Comparison of ENCODE assay signal across 1 cellular context in genomic region chr2:219494952-219495530, GRCh38.
TF ChIP-seq lines count a peak whose summit lies in the region.

No MANE protein-coding gene starts in this region.

TF ChIP-seq in A549, 52 proteins besides CTCF, POLR2A, EP300 and RAD21 (continued from another document):
- TF ChIP-seq, protein P1, sequence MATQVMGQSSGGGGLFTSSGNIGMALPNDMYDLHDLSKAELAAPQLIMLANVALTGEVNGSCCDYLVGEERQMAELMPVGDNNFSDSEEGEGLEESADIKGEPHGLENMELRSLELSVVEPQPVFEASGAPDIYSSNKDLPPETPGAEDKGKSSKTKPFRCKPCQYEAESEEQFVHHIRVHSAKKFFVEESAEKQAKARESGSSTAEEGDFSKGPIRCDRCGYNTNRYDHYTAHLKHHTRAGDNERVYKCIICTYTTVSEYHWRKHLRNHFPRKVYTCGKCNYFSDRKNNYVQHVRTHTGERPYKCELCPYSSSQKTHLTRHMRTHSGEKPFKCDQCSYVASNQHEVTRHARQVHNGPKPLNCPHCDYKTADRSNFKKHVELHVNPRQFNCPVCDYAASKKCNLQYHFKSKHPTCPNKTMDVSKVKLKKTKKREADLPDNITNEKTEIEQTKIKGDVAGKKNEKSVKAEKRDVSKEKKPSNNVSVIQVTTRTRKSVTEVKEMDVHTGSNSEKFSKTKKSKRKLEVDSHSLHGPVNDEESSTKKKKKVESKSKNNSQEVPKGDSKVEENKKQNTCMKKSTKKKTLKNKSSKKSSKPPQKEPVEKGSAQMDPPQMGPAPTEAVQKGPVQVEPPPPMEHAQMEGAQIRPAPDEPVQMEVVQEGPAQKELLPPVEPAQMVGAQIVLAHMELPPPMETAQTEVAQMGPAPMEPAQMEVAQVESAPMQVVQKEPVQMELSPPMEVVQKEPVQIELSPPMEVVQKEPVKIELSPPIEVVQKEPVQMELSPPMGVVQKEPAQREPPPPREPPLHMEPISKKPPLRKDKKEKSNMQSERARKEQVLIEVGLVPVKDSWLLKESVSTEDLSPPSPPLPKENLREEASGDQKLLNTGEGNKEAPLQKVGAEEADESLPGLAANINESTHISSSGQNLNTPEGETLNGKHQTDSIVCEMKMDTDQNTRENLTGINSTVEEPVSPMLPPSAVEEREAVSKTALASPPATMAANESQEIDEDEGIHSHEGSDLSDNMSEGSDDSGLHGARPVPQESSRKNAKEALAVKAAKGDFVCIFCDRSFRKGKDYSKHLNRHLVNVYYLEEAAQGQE (IDR thresholded peaks at IDR 0.05) = no peak
- no peak for TF ChIP-seq CBX8 (IDR thresholded peaks at IDR 0.05)
- TF ChIP-seq MAFK (IDR thresholded peaks at IDR 0.05; ENCODE audit: partially characterized antibody) = no peak
- TF ChIP-seq JUN (IDR thresholded peaks at IDR 0.05) = no peak
- no peak for TF ChIP-seq JUNB (IDR thresholded peaks at IDR 0.05)
- TF ChIP-seq KDM1A (IDR thresholded peaks at IDR 0.05; ENCODE audit: low read depth) = no peak
- no peak for TF ChIP-seq NR3C1 (IDR thresholded peaks at IDR 0.05)
- TF ChIP-seq, protein P2, sequence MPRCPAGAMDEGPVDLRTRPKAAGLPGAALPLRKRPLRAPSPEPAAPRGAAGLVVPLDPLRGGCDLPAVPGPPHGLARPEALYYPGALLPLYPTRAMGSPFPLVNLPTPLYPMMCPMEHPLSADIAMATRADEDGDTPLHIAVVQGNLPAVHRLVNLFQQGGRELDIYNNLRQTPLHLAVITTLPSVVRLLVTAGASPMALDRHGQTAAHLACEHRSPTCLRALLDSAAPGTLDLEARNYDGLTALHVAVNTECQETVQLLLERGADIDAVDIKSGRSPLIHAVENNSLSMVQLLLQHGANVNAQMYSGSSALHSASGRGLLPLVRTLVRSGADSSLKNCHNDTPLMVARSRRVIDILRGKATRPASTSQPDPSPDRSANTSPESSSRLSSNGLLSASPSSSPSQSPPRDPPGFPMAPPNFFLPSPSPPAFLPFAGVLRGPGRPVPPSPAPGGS (IDR thresholded peaks at IDR 0.05) = no peak
- no peak for TF ChIP-seq ESRRA (IDR thresholded peaks at IDR 0.05; ENCODE audit: borderline replicate concordance, low read length)
